1 cellular context compared by ENCODE assay signal in the genomic region with DNA sequence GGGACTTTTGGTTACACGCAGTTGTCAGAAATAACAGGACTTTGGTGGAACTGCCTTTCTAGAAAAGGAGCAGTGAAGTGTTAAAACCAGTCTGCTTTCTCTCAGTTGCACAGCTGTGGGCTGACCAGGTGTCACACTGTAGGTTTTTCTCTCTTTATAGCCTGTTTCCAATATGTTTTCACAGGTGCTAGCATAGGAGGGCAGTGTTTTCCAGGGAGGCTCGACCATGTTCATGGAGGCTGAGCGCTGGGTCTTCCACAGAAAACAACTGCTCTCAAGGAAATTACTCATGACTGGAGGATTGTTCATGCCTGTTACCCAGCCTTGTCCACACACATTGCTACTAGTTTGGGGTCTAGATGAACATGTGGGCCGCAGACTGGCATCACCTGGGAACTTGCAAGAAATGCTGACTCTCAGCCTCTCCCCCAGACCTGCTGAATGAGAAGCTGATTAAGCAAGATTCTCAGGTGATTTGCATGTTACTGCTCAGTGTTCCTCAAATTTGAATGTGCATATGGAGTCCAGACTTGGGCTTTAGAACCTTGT.
TF ChIP-seq lines count a peak whose summit lies in the region.

No MANE protein-coding gene starts in this region.

TF ChIP-seq in GM12878, 131 proteins besides CTCF, POLR2A, EP300 and RAD21 (continued from another document and continues in another):
- TF ChIP-seq, protein P1, sequence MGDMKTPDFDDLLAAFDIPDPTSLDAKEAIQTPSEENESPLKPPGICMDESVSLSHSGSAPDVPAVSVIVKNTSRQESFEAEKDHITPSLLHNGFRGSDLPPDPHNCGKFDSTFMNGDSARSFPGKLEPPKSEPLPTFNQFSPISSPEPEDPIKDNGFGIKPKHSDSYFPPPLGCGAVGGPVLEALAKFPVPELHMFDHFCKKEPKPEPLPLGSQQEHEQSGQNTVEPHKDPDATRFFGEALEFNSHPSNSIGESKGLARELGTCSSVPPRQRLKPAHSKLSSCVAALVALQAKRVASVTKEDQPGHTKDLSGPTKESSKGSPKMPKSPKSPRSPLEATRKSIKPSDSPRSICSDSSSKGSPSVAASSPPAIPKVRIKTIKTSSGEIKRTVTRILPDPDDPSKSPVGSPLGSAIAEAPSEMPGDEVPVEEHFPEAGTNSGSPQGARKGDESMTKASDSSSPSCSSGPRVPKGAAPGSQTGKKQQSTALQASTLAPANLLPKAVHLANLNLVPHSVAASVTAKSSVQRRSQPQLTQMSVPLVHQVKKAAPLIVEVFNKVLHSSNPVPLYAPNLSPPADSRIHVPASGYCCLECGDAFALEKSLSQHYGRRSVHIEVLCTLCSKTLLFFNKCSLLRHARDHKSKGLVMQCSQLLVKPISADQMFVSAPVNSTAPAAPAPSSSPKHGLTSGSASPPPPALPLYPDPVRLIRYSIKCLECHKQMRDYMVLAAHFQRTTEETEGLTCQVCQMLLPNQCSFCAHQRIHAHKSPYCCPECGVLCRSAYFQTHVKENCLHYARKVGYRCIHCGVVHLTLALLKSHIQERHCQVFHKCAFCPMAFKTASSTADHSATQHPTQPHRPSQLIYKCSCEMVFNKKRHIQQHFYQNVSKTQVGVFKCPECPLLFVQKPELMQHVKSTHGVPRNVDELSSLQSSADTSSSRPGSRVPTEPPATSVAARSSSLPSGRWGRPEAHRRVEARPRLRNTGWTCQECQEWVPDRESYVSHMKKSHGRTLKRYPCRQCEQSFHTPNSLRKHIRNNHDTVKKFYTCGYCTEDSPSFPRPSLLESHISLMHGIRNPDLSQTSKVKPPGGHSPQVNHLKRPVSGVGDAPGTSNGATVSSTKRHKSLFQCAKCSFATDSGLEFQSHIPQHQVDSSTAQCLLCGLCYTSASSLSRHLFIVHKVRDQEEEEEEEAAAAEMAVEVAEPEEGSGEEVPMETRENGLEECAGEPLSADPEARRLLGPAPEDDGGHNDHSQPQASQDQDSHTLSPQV (IDR thresholded peaks at IDR 0.05) = no peak
- TF ChIP-seq, protein P2, sequence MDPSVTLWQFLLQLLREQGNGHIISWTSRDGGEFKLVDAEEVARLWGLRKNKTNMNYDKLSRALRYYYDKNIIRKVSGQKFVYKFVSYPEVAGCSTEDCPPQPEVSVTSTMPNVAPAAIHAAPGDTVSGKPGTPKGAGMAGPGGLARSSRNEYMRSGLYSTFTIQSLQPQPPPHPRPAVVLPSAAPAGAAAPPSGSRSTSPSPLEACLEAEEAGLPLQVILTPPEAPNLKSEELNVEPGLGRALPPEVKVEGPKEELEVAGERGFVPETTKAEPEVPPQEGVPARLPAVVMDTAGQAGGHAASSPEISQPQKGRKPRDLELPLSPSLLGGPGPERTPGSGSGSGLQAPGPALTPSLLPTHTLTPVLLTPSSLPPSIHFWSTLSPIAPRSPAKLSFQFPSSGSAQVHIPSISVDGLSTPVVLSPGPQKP (IDR thresholded peaks at IDR 0.05; ENCODE audit: low read depth, low read length) = no peak
- TF ChIP-seq, protein P3, sequence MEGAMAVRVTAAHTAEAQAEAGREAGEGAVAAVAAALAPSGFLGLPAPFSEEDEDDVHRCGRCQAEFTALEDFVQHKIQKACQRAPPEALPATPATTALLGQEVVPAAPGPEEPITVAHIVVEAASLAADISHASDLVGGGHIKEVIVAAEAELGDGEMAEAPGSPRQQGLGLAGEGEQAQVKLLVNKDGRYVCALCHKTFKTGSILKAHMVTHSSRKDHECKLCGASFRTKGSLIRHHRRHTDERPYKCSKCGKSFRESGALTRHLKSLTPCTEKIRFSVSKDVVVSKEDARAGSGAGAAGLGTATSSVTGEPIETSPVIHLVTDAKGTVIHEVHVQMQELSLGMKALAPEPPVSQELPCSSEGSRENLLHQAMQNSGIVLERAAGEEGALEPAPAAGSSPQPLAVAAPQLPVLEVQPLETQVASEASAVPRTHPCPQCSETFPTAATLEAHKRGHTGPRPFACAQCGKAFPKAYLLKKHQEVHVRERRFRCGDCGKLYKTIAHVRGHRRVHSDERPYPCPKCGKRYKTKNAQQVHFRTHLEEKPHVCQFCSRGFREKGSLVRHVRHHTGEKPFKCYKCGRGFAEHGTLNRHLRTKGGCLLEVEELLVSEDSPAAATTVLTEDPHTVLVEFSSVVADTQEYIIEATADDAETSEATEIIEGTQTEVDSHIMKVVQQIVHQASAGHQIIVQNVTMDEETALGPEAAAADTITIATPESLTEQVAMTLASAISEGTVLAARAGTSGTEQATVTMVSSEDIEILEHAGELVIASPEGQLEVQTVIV (IDR thresholded peaks at IDR 0.05; ENCODE audit: borderline replicate concordance, partially characterized antibody) = no peak
- TF ChIP-seq RELA (IDR thresholded peaks at IDR 0.05; ENCODE audit: borderline replicate concordance, partially characterized antibody) (no peak), MYB (IDR thresholded peaks at IDR 0.05; ENCODE audit: borderline replicate concordance, low read depth, low read length) (no peak), ZNF274 (IDR thresholded peaks at IDR 0.05; ENCODE audit: insufficient read depth, insufficient read length) (no peak), SMC3 (IDR thresholded peaks at IDR 0.05; ENCODE audit: borderline replicate concordance, low read length) (peak; percentile 9; the same call in 1 of the 2 replicates), ZNF384 (IDR thresholded peaks at IDR 0.05; ENCODE audit: borderline replicate concordance, low read depth, low read length) (no peak), HDAC2 (IDR thresholded peaks at IDR 0.05) (no peak), FOS (IDR thresholded peaks at IDR 0.05; ENCODE audit: borderline replicate concordance, extremely low read depth, insufficient read length) (no peak), TARDBP (IDR thresholded peaks at IDR 0.05; ENCODE audit: borderline replicate concordance) (no peak), ASH2L (IDR thresholded peaks at IDR 0.05; ENCODE audit: borderline replicate concordance, low read depth) (no peak), NR2C1 (IDR thresholded peaks at IDR 0.05) (no peak), BACH1 (IDR thresholded peaks at IDR 0.05; ENCODE audit: borderline replicate concordance) (no peak), SIN3A (IDR thresholded peaks at IDR 0.05; ENCODE audit: low read depth, low read length) (no peak), KDM1A (IDR thresholded peaks at IDR 0.05; ENCODE audit: borderline replicate concordance) (no peak), ESRRA (IDR thresholded peaks at IDR 0.05; ENCODE audit: low read length) (no peak), POU2F2 (IDR thresholded peaks at IDR 0.05; ENCODE audit: borderline replicate concordance, low read depth, low read length) (peak; percentile 60; the same call in 1 of the 3 replicates), EED (IDR thresholded peaks at IDR 0.05; ENCODE audit: low read depth) (peak; percentile 90), CBX3 (IDR thresholded peaks at IDR 0.05; ENCODE audit: borderline replicate concordance, low read depth) (no peak), POLR2AphosphoS5 (IDR thresholded peaks at IDR 0.05; ENCODE audit: low read length) (no peak), EZH2 (IDR thresholded peaks at IDR 0.05; ENCODE audit: borderline replicate concordance, control insufficient read depth, low read depth, low read length) (no peak), CHD2 (IDR thresholded peaks at IDR 0.05; ENCODE audit: borderline replicate concordance, low read depth, low read length) (peak; percentile 29; the same call in 1 of the 2 replicates), PAX8 (IDR thresholded peaks at IDR 0.05) (no peak)
- TF ChIP-seq, protein P4, sequence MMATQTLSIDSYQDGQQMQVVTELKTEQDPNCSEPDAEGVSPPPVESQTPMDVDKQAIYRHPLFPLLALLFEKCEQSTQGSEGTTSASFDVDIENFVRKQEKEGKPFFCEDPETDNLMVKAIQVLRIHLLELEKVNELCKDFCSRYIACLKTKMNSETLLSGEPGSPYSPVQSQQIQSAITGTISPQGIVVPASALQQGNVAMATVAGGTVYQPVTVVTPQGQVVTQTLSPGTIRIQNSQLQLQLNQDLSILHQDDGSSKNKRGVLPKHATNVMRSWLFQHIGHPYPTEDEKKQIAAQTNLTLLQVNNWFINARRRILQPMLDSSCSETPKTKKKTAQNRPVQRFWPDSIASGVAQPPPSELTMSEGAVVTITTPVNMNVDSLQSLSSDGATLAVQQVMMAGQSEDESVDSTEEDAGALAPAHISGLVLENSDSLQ (IDR thresholded peaks at IDR 0.05) = no peak
- TF ChIP-seq, protein P5, sequence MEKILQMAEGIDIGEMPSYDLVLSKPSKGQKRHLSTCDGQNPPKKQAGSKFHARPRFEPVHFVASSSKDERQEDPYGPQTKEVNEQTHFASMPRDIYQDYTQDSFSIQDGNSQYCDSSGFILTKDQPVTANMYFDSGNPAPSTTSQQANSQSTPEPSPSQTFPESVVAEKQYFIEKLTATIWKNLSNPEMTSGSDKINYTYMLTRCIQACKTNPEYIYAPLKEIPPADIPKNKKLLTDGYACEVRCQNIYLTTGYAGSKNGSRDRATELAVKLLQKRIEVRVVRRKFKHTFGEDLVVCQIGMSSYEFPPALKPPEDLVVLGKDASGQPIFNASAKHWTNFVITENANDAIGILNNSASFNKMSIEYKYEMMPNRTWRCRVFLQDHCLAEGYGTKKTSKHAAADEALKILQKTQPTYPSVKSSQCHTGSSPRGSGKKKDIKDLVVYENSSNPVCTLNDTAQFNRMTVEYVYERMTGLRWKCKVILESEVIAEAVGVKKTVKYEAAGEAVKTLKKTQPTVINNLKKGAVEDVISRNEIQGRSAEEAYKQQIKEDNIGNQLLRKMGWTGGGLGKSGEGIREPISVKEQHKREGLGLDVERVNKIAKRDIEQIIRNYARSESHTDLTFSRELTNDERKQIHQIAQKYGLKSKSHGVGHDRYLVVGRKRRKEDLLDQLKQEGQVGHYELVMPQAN (conservative IDR thresholded peaks at IDR 0.05) = no peak
- TF ChIP-seq, protein P6, sequence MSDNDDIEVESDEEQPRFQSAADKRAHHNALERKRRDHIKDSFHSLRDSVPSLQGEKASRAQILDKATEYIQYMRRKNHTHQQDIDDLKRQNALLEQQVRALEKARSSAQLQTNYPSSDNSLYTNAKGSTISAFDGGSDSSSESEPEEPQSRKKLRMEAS (IDR thresholded peaks at IDR 0.05; ENCODE audit: low read depth, low read length) = no peak
- TF ChIP-seq, protein P7, sequence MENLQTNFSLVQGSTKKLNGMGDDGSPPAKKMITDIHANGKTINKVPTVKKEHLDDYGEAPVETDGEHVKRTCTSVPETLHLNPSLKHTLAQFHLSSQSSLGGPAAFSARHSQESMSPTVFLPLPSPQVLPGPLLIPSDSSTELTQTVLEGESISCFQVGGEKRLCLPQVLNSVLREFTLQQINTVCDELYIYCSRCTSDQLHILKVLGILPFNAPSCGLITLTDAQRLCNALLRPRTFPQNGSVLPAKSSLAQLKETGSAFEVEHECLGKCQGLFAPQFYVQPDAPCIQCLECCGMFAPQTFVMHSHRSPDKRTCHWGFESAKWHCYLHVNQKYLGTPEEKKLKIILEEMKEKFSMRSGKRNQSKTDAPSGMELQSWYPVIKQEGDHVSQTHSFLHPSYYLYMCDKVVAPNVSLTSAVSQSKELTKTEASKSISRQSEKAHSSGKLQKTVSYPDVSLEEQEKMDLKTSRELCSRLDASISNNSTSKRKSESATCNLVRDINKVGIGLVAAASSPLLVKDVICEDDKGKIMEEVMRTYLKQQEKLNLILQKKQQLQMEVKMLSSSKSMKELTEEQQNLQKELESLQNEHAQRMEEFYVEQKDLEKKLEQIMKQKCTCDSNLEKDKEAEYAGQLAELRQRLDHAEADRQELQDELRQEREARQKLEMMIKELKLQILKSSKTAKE (IDR thresholded peaks at IDR 0.05; ENCODE audit: low read depth, poor library complexity, severe bottlenecking) = peak; percentile 42
- TF ChIP-seq, protein P8, sequence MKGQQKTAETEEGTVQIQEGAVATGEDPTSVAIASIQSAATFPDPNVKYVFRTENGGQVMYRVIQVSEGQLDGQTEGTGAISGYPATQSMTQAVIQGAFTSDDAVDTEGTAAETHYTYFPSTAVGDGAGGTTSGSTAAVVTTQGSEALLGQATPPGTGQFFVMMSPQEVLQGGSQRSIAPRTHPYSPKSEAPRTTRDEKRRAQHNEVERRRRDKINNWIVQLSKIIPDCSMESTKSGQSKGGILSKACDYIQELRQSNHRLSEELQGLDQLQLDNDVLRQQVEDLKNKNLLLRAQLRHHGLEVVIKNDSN (IDR thresholded peaks at IDR 0.05; ENCODE audit: borderline replicate concordance, extremely low read length, insufficient read depth, low read depth, low read length) = no peak
- TF ChIP-seq, protein P9, sequence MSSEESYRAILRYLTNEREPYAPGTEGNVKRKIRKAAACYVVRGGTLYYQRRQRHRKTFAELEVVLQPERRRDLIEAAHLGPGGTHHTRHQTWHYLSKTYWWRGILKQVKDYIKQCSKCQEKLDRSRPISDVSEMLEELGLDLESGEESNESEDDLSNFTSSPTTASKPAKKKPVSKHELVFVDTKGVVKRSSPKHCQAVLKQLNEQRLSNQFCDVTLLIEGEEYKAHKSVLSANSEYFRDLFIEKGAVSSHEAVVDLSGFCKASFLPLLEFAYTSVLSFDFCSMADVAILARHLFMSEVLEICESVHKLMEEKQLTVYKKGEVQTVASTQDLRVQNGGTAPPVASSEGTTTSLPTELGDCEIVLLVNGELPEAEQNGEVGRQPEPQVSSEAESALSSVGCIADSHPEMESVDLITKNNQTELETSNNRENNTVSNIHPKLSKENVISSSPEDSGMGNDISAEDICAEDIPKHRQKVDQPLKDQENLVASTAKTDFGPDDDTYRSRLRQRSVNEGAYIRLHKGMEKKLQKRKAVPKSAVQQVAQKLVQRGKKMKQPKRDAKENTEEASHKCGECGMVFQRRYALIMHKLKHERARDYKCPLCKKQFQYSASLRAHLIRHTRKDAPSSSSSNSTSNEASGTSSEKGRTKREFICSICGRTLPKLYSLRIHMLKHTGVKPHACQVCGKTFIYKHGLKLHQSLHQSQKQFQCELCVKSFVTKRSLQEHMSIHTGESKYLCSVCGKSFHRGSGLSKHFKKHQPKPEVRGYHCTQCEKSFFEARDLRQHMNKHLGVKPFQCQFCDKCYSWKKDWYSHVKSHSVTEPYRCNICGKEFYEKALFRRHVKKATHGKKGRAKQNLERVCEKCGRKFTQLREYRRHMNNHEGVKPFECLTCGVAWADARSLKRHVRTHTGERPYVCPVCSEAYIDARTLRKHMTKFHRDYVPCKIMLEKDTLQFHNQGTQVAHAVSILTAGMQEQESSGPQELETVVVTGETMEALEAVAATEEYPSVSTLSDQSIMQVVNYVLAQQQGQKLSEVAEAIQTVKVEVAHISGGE (CRISPR knock-in tag; IDR thresholded peaks at IDR 0.05) = no peak
- TF ChIP-seq, protein P10, sequence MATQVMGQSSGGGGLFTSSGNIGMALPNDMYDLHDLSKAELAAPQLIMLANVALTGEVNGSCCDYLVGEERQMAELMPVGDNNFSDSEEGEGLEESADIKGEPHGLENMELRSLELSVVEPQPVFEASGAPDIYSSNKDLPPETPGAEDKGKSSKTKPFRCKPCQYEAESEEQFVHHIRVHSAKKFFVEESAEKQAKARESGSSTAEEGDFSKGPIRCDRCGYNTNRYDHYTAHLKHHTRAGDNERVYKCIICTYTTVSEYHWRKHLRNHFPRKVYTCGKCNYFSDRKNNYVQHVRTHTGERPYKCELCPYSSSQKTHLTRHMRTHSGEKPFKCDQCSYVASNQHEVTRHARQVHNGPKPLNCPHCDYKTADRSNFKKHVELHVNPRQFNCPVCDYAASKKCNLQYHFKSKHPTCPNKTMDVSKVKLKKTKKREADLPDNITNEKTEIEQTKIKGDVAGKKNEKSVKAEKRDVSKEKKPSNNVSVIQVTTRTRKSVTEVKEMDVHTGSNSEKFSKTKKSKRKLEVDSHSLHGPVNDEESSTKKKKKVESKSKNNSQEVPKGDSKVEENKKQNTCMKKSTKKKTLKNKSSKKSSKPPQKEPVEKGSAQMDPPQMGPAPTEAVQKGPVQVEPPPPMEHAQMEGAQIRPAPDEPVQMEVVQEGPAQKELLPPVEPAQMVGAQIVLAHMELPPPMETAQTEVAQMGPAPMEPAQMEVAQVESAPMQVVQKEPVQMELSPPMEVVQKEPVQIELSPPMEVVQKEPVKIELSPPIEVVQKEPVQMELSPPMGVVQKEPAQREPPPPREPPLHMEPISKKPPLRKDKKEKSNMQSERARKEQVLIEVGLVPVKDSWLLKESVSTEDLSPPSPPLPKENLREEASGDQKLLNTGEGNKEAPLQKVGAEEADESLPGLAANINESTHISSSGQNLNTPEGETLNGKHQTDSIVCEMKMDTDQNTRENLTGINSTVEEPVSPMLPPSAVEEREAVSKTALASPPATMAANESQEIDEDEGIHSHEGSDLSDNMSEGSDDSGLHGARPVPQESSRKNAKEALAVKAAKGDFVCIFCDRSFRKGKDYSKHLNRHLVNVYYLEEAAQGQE (IDR thresholded peaks at IDR 0.05; ENCODE audit: low read depth, low read length) = no peak
